3 cellular contexts compared by ENCODE assay signal in the genomic region with DNA sequence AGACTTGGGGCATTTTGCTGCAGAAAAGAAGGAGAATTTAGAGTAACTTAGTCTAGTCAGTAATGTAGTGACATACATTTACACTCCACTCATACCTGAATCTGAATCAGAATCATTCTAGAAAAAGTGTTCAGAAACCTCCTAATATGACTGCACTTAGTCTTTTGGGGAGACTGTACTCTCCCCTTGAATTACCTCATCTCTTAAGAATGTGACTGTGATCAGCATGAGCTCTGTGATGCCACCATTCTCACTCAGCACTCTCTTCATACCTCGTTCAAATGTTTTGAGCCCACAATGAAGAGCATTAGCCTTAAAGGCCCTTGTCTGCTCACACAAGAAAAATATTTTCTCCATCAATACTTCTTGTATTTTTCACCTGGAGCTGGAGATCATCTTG.
A peak's percentile ranks its signal among the peaks of the same experiment; 100 is the strongest.
TF ChIP-seq lines count a peak whose summit lies in the region.

No MANE protein-coding gene starts in this region.

TF ChIP-seq in GM23338, 12 proteins besides CTCF, POLR2A, EP300 and RAD21:
- TF ChIP-seq, protein P1, sequence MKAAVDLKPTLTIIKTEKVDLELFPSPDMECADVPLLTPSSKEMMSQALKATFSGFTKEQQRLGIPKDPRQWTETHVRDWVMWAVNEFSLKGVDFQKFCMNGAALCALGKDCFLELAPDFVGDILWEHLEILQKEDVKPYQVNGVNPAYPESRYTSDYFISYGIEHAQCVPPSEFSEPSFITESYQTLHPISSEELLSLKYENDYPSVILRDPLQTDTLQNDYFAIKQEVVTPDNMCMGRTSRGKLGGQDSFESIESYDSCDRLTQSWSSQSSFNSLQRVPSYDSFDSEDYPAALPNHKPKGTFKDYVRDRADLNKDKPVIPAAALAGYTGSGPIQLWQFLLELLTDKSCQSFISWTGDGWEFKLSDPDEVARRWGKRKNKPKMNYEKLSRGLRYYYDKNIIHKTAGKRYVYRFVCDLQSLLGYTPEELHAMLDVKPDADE (IDR thresholded peaks at IDR 0.05): no peak
- TF ChIP-seq NANOG (IDR thresholded peaks at IDR 0.05; ENCODE audit: borderline replicate concordance) (no peak), ZNF331 (CRISPR knock-in tag; IDR thresholded peaks at IDR 0.05; ENCODE audit: low read depth) (no peak), CREB1 (CRISPR knock-in tag; IDR thresholded peaks at IDR 0.05; ENCODE audit: low read depth) (no peak), POLR2AphosphoS5 (IDR thresholded peaks at IDR 0.05; ENCODE audit: low read depth) (no peak), EZH2phosphoT487 (IDR thresholded peaks at IDR 0.05; ENCODE audit: unreplicated experiment) (no peak), EZH2 (IDR thresholded peaks at IDR 0.05; ENCODE audit: low read depth, unreplicated experiment) (no peak), JUNB (IDR thresholded peaks at IDR 0.05; ENCODE audit: unreplicated experiment) (no peak)
- TF ChIP-seq, protein P2, sequence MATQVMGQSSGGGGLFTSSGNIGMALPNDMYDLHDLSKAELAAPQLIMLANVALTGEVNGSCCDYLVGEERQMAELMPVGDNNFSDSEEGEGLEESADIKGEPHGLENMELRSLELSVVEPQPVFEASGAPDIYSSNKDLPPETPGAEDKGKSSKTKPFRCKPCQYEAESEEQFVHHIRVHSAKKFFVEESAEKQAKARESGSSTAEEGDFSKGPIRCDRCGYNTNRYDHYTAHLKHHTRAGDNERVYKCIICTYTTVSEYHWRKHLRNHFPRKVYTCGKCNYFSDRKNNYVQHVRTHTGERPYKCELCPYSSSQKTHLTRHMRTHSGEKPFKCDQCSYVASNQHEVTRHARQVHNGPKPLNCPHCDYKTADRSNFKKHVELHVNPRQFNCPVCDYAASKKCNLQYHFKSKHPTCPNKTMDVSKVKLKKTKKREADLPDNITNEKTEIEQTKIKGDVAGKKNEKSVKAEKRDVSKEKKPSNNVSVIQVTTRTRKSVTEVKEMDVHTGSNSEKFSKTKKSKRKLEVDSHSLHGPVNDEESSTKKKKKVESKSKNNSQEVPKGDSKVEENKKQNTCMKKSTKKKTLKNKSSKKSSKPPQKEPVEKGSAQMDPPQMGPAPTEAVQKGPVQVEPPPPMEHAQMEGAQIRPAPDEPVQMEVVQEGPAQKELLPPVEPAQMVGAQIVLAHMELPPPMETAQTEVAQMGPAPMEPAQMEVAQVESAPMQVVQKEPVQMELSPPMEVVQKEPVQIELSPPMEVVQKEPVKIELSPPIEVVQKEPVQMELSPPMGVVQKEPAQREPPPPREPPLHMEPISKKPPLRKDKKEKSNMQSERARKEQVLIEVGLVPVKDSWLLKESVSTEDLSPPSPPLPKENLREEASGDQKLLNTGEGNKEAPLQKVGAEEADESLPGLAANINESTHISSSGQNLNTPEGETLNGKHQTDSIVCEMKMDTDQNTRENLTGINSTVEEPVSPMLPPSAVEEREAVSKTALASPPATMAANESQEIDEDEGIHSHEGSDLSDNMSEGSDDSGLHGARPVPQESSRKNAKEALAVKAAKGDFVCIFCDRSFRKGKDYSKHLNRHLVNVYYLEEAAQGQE (IDR thresholded peaks at IDR 0.05; ENCODE audit: unreplicated experiment): no peak

TF ChIP-seq in H1, 55 proteins besides CTCF, POLR2A, EP300 and RAD21:
- TF ChIP-seq KDM5A (IDR thresholded peaks at IDR 0.05; ENCODE audit: low read length) (no peak), JUN (IDR thresholded peaks at IDR 0.05; ENCODE audit: low read depth, low read length) (0 out of 2 replicates have a peak, but pooled peaks have one; percentile 36), CREB1 (IDR thresholded peaks at IDR 0.05) (no peak), TEAD4 (IDR thresholded peaks at IDR 0.05; ENCODE audit: low read depth, low read length) (peak; percentile 17; the same call in 1 of the 2 replicates), JUND (IDR thresholded peaks at IDR 0.05; ENCODE audit: low read length) (peak; percentile 86)
- TF ChIP-seq, protein P3, sequence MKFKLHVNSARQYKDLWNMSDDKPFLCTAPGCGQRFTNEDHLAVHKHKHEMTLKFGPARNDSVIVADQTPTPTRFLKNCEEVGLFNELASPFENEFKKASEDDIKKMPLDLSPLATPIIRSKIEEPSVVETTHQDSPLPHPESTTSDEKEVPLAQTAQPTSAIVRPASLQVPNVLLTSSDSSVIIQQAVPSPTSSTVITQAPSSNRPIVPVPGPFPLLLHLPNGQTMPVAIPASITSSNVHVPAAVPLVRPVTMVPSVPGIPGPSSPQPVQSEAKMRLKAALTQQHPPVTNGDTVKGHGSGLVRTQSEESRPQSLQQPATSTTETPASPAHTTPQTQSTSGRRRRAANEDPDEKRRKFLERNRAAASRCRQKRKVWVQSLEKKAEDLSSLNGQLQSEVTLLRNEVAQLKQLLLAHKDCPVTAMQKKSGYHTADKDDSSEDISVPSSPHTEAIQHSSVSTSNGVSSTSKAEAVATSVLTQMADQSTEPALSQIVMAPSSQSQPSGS (IDR thresholded peaks at IDR 0.05; ENCODE audit: low read length): 0 out of 2 replicates have a peak, but pooled peaks have one; percentile 46

TF ChIP-seq in SK-N-SH, 30 proteins besides CTCF, POLR2A, EP300 and RAD21:
- TF ChIP-seq GABPA (IDR thresholded peaks at IDR 0.05; ENCODE audit: low read depth): no peak
- no peak for TF ChIP-seq ELF1 (IDR thresholded peaks at IDR 0.05)
- TF ChIP-seq TAF1 (IDR thresholded peaks at IDR 0.05; ENCODE audit: borderline replicate concordance, low read depth, low read length): no peak
